Comparison of ENCODE assay signal across 16 cellular contexts in the genomic region with DNA sequence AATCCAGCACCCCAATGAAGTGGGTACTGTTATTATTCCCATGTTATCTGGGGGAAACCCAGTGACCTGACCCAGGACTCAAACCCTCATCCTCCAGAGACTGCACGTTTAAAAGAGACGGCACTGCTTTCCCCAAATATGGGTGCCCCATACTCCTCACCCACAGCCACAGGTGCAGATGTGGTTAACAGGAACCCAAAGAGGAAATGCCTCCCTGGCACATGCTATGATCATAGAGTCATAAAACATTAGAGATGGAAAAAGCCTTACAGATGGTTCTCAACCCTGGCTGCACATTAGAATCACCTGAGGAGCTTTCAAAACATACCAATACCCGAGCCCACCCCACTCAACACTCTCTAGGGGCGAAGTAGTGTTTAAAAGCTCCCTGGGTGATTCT.
"Had no signal": no experiment of that assay in that cellular context is flagged by ENCODE, and none has a peak within 500 bp of the region (broad histone marks: within the 10 kb centered on the region; RNA-seq: fewer than 3 reads in every experiment).

No MANE protein-coding gene starts in this region.

- H3K27ac Mint-ChIP-seq: activated naive CD4-positive, alpha-beta T cell treated with anti-CD3 and anti-CD28 coated beads, Interleukin-2, amount 50 U/mL, for 24 hours; activated T-cell treated with anti-CD3 and anti-CD28 coated beads, Interleukin-2, amount 50 U/mL, for 24 hours; natural killer cell treated with Interleukin-12 subunit alpha and Interleukin-12 subunit beta and Interleukin-15 and Interleukin-18, amount 100 ng/mL, for 72 hours had no signal

- ATAC-seq: activated CD4-positive, CD25-positive, alpha-beta regulatory T cell treated with anti-CD3 and anti-CD28 coated beads, Interleukin-2, amount 50 U/mL, for 24 hours; lower lobe of right lung; natural killer cell treated with Interleukin-12 subunit alpha and Interleukin-12 subunit beta and Interleukin-15 and Interleukin-18, amount 100 ng/mL, for 72 hours; stimulated activated naive CD8-positive, alpha-beta T cell treated with anti-CD3 and anti-CD28 coated beads, Interleukin-15, Interleukin-2, amounts not matched to agents 100 U/mL and 50 U/mL, for 24 hours had no signal

- H3K4me3 Mint-ChIP-seq: activated naive CD4-positive, alpha-beta T cell treated with anti-CD3 and anti-CD28 coated beads, Interleukin-2, amount 50 U/mL, for 24 hours; activated T-cell treated with anti-CD3 and anti-CD28 coated beads, Interleukin-2, amount 50 U/mL, for 24 hours; natural killer cell treated with Interleukin-12 subunit alpha and Interleukin-12 subunit beta and Interleukin-15 and Interleukin-18, amount 100 ng/mL, for 72 hours had no signal

- H3K27me3 ChIP-seq: ascending aorta, uterus had no signal

- H3K9me3 ChIP-seq: ascending aorta, lower lobe of right lung, spleen, tibial nerve, uterus had no signal

- H3K27ac ChIP-seq: ascending aorta, coronary artery, lower lobe of right lung, spleen, tibial nerve, uterus had no signal

- H3K4me1 ChIP-seq: ascending aorta, lower lobe of right lung, uterus had no signal

- H3K36me3 ChIP-seq: ascending aorta, lower lobe of right lung, spleen, tibial nerve, uterus had no signal

- H3K4me3 ChIP-seq: ascending aorta, coronary artery, lower lobe of right lung, spleen, tibial nerve, uterus had no signal

- H3K36me3 Mint-ChIP-seq: activated naive CD4-positive, alpha-beta T cell treated with anti-CD3 and anti-CD28 coated beads, Interleukin-2, amount 50 U/mL, for 24 hours; natural killer cell treated with Interleukin-12 subunit alpha and Interleukin-12 subunit beta and Interleukin-15 and Interleukin-18, amount 100 ng/mL, for 72 hours had no signal

- DNase-seq: activated CD4-positive, alpha-beta T cell treated with anti-CD3 and anti-CD28 coated beads, Interleukin-2, amount 50 U/mL, for 48 hours; activated effector memory CD4-positive, alpha-beta T cell treated with Interleukin-2 at 50 U/mL for 16 hours; activated T-cell treated with anti-CD3 and anti-CD28 coated beads, Interleukin-2, amount 50 U/mL, for 24 hours; erythroblast; hypothalamus; lower lobe of right lung; stimulated activated naive CD8-positive, alpha-beta T cell treated with anti-CD3 and anti-CD28 coated beads, Interleukin-15, Interleukin-2, amounts not matched to agents 100 U/mL and 50 U/mL, for 24 hours; T1000; uterus had no signal

- H3K9me3 Mint-ChIP-seq: activated naive CD4-positive, alpha-beta T cell treated with anti-CD3 and anti-CD28 coated beads, Interleukin-2, amount 50 U/mL, for 24 hours; activated T-cell treated with anti-CD3 and anti-CD28 coated beads, Interleukin-2, amount 50 U/mL, for 24 hours; natural killer cell treated with Interleukin-12 subunit alpha and Interleukin-12 subunit beta and Interleukin-15 and Interleukin-18, amount 100 ng/mL, for 72 hours had no signal
